In the genomic region with DNA sequence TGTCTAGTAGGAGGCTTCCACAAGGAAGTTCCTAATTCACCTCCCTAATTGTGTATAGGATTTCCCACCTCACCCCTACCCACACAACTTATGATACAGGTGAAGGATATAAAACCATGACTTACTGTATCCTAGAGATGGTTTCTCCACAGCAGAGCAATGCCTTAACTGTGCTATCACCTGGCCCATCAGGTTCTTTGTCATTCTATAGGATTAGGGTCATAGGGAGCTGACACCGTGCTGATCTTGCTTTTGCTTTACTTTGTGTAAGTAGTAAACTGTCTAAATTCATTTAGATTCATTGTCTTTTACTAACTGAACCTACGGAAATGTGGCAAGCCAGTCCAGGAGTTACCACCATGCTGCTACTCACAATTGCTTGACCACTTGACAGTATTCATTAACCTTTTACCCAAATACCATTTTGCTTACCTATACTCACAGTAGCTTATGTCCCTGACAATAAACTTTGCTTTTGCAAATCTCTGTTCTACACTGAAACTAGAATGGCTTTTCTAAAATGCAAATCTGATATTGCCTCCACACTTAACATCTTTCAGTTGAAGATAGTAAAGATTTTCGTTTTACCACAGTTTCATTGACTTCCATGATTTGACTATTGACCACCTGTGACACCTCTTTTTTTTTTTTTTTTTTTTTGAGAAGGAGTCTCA, we compare ENCODE assay signal across 19 cellular contexts.
DNase-seq lines count a peak whose midpoint lies in the region; ATAC-seq, FAIRE-seq and TF ChIP-seq lines count a peak whose summit lies in the region.
"Had no signal": no experiment of that assay in that cellular context is flagged by ENCODE, and none has a peak within 500 bp of the region (broad histone marks: within the 10 kb centered on the region; RNA-seq: fewer than 3 reads in every experiment).

No MANE protein-coding gene starts in this region.

- no peak for TF ChIP-seq POLR2A in H54 (IDR thresholded peaks at IDR 0.05; ENCODE audit: low read depth, low read length)
- no peak for TF ChIP-seq POLR2A in stomach (IDR thresholded peaks at IDR 0.05)

- H3K27ac ChIP-seq in stomach, result no peak overlapping the region
- H3K27ac ChIP-seq: uterus had no signal

- no peaks in the 10 kb centered on the region for H3K27me3 ChIP-seq in stomach
- H3K27me3 ChIP-seq: uterus had no signal

- intact Hi-C loops in stomach (cut with DNase I; ENCODE audit: low total_unique reads), result no loop called here

- no peak for TF ChIP-seq CTCF in stomach (IDR thresholded peaks at IDR 0.05)

- H3K36me3 ChIP-seq in stomach, result no peaks in the 10 kb centered on the region
- H3K36me3 ChIP-seq: uterus had no signal

- no peak overlapping the region for H3K4me3 ChIP-seq in stomach
- H3K4me3 ChIP-seq: K562, uterus had no signal

- peak; percentile 23 for FAIRE-seq in H54 (lab: Jason Lieb, UNC)
- FAIRE-seq: K562 had no signal

- no peak for DNase-seq in H54 (ENCODE audit: insufficient read length, low spot score)
- DNase-seq in medulla oblongata (ENCODE audit: extremely low spot score), result no peak
- DNase-seq in NCI-H187 treated with DMSO at 0.1 percent for 48 hours (lab: John Stamatoyannopoulos, UW), result no peak
- DNase-seq in activated CD4-positive, alpha-beta T cell treated with anti-CD3 and anti-CD28 coated beads, Interleukin-2, amount 50 U/mL, for 4 hours, result no peak
- DNase-seq in stomach, result no peak
- DNase-seq: activated CD4-positive, alpha-beta T cell treated with anti-CD3 and anti-CD28 coated beads for 36 hours; DMS79; effector memory CD4-positive, alpha-beta T cell; HFFc6; NCI-H1417 treated with DMSO at 0.1 percent for 48 hours; NCI-H446; posterior cingulate gyrus; SIG-M5; stimulated activated naive CD8-positive, alpha-beta T cell treated with anti-CD3 and anti-CD28 coated beads, Interleukin-15, Interleukin-2, amounts not matched to agents 100 U/mL and 50 U/mL, for 24 hours; T-helper 2 cell; uterus had no signal

- no peaks in the 10 kb centered on the region for H3K4me1 ChIP-seq in stomach
- H3K4me1 ChIP-seq: uterus had no signal

- TF ChIP-seq EP300 in stomach (IDR thresholded peaks at IDR 0.05), result no peak

- 43 to 71% (median 49%) methylated on average over 3 of the region's 3 CpGs for WGBS in stomach, 5 donors

- peak; percentile 85 for ATAC-seq in GM19395 (IDR thresholded peaks at IDR 0.05; ENCODE audit: unreplicated experiment)
- peak; percentile 71 for ATAC-seq in HG03432 (IDR thresholded peaks at IDR 0.05; ENCODE audit: unreplicated experiment)
- ATAC-seq: activated CD4-positive, alpha-beta T cell treated with anti-CD3 and anti-CD28 coated beads for 36 hours; K562; stimulated activated naive CD8-positive, alpha-beta T cell treated with anti-CD3 and anti-CD28 coated beads, Interleukin-15, Interleukin-2, amounts not matched to agents 100 U/mL and 50 U/mL, for 24 hours had no signal

- H3K9me3 ChIP-seq in stomach, result no peaks in the 10 kb centered on the region
- H3K9me3 ChIP-seq: uterus had no signal
